Comparison of ENCODE assay signal across 1 cellular context in genomic region chr9:83977196-83977595, GRCh38.
TF ChIP-seq lines count a peak whose summit lies in the region.

No MANE protein-coding gene starts in this region.

TF ChIP-seq in GM12878, 131 proteins besides CTCF, POLR2A, EP300 and RAD21:
- TF ChIP-seq MXI1 (IDR thresholded peaks at IDR 0.05; ENCODE audit: low read depth, low read length) (no peak), RELA (IDR thresholded peaks at IDR 0.05; ENCODE audit: borderline replicate concordance, partially characterized antibody) (no peak)
